1 cellular context compared by ENCODE assay signal in the genomic region with DNA sequence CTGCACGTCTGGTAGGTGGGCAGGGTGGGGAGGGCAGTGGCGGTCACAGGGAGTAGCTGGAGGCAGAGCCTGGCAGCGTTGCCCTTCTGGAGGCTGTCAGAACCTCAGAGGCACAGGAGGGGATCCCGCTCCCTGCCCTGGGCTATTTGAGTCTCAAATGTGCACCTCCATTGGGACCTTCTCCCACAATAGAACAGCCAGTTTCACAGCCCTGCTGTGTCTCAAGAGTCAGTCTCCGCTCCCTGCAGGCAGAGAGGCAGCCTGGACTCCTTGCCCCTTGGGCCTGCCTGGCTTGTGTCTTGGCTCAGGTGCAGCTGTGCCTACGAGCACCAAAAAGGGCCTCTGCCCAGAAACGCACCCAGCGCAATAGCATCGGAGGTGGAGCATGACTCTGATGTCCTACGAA.
TF ChIP-seq lines count a peak whose summit lies in the region.

No MANE protein-coding gene starts in this region.

TF ChIP-seq in IMR-90, 13 proteins besides CTCF, POLR2A, EP300 and RAD21:
- TF ChIP-seq CEBPB (IDR thresholded peaks at IDR 0.05; ENCODE audit: low read depth, low read length), result no peak
- TF ChIP-seq MXI1 (IDR thresholded peaks at IDR 0.05; ENCODE audit: borderline replicate concordance, low read depth, low read length), result no peak
- TF ChIP-seq, protein P1, sequence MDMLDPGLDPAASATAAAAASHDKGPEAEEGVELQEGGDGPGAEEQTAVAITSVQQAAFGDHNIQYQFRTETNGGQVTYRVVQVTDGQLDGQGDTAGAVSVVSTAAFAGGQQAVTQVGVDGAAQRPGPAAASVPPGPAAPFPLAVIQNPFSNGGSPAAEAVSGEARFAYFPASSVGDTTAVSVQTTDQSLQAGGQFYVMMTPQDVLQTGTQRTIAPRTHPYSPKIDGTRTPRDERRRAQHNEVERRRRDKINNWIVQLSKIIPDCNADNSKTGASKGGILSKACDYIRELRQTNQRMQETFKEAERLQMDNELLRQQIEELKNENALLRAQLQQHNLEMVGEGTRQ (IDR thresholded peaks at IDR 0.05; ENCODE audit: low read depth, low read length), result no peak
- no peak for TF ChIP-seq MAZ (IDR thresholded peaks at IDR 0.05; ENCODE audit: borderline replicate concordance, low read depth, low read length)
- no peak for TF ChIP-seq RCOR1 (IDR thresholded peaks at IDR 0.05; ENCODE audit: insufficient replicate concordance, low read length)
- no peak for TF ChIP-seq MAFK (IDR thresholded peaks at IDR 0.05; ENCODE audit: low read depth, low read length)
- TF ChIP-seq RFX5 (IDR thresholded peaks at IDR 0.05; ENCODE audit: low read depth, low read length), result no peak
- TF ChIP-seq SMC3 (IDR thresholded peaks at IDR 0.05; ENCODE audit: low read depth, low read length), result no peak
